In the genomic region with DNA sequence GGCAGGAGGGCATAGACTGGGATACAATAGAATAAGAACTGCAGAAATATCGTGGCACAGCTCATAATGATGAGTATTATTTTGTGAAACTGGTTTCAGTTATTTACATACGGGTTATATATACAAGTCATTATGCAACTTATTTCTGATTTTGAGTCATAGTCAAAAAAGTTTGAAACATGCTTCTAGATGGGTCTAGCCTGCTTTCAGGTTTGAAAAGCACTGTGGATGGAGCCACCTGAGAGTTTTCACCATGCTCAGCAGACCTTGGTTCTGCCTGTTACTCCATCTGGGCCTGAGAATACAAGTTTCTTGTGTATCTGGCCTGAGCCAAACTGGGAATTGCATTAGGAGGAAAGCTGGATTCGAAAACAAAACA, we compare ENCODE assay signal across 10 cellular contexts. TPM values are rescaled to one million over a fixed set of nuclear protein-coding genes. Genes with fewer than 3 reads are reported as not detected.
DNase-seq lines count a peak whose midpoint lies in the region; ATAC-seq and TF ChIP-seq lines count a peak whose summit lies in the region.
"Had no signal": no experiment of that assay in that cellular context is flagged by ENCODE, and none has a peak within 500 bp of the region (broad histone marks: within the 10 kb centered on the region; RNA-seq: fewer than 3 reads in every experiment).

No MANE protein-coding gene starts in this region.

- H3K4me1 ChIP-seq in naive thymus-derived CD4-positive, alpha-beta T cell (ENCODE audit: control insufficient read depth in 2 of 2, insufficient read depth in 2 of 2, low read length in 2 of 2), result peaks cover 38 to 96% of the 10 kb centered on the region in 2 donors
- no peaks in the 10 kb centered on the region for H3K4me1 ChIP-seq in suprapubic skin
- H3K4me1 ChIP-seq: foreskin keratinocyte had no signal

- H3K9me3 Mint-ChIP-seq in naive thymus-derived CD4-positive, alpha-beta T cell, result peaks cover 0 to 3% (median 0%) of the 10 kb centered on the region in 11 donors

- no peaks in the 10 kb centered on the region for H3K9me3 ChIP-seq in naive thymus-derived CD4-positive, alpha-beta T cell (ENCODE audit: control insufficient read depth in 2 of 3, low read length in 3 of 3)
- no peaks in the 10 kb centered on the region for H3K9me3 ChIP-seq in suprapubic skin

- no peak for TF ChIP-seq EP300 in suprapubic skin (IDR thresholded peaks at IDR 0.05)

- H3K4me1 Mint-ChIP-seq in naive thymus-derived CD4-positive, alpha-beta T cell, result peaks cover 46 to 95% (median 58%) of the 10 kb centered on the region in 7 donors

- TF ChIP-seq CTCF in suprapubic skin (IDR thresholded peaks at IDR 0.05), result no peak

- peak; percentile 70 for ATAC-seq in GM18873 (IDR thresholded peaks at IDR 0.05; ENCODE audit: low FRiP score, unreplicated experiment)
- peak; percentile 71 for ATAC-seq in GM21619 (IDR thresholded peaks at IDR 0.05; ENCODE audit: unreplicated experiment)
- ATAC-seq in HG03439 (IDR thresholded peaks at IDR 0.05; ENCODE audit: unreplicated experiment), result peak; percentile 63
- ATAC-seq in naive thymus-derived CD4-positive, alpha-beta T cell, result no peak
- ATAC-seq: foreskin keratinocyte had no signal

- peak in 1 of 9 donors; percentile 20 for DNase-seq in naive thymus-derived CD4-positive, alpha-beta T cell
- DNase-seq in suprapubic skin (ENCODE audit: low spot score in 2 of 2) (no peak), SK-N-DZ (ENCODE audit: low spot score) (no peak), NCI-H69 (lab: John Stamatoyannopoulos, UW) (no peak)
- DNase-seq: foreskin keratinocyte, GDM1, NCI-H345 had no signal

- H3K4me3 ChIP-seq in naive thymus-derived CD4-positive, alpha-beta T cell (ENCODE audit: low read length), result no peak overlapping the region
- no peak overlapping the region for H3K4me3 ChIP-seq in suprapubic skin

- 71% methylated on average over 3 of the region's 3 CpGs for WGBS in suprapubic skin

- POLR2A ChIA-PET in naive thymus-derived CD4-positive, alpha-beta T cell (lab: Charles Lee), result interaction anchor here (1.0 to 15.8 kb wide), 7 partner anchors 10 to 54 kb away, joined by 3 to 255 read pairs (median 26); partner anchors contain the start of gene IL10RA

- no peak for TF ChIP-seq POLR2A in suprapubic skin (IDR thresholded peaks at IDR 0.05)

- no peaks in the 10 kb centered on the region for H3K27me3 Mint-ChIP-seq in naive thymus-derived CD4-positive, alpha-beta T cell

- intact Hi-C loops in naive thymus-derived CD4-positive, alpha-beta T cell (cut with micrococcal nuclease), result no loop called here

- peak overlapping the region in 8 of 9 donors; percentile 44 to 98 (median 81) for H3K27ac Mint-ChIP-seq in naive thymus-derived CD4-positive, alpha-beta T cell

- no peaks in the 10 kb centered on the region for H3K27me3 ChIP-seq in naive thymus-derived CD4-positive, alpha-beta T cell (ENCODE audit: control insufficient read depth in 2 of 2, insufficient read depth in 2 of 2, low read length in 2 of 2)
- H3K27me3 ChIP-seq in suprapubic skin, result no peaks in the 10 kb centered on the region

- no peak overlapping the region for H3K27ac ChIP-seq in naive thymus-derived CD4-positive, alpha-beta T cell (ENCODE audit: low read depth, low read length)
- no peak overlapping the region for H3K27ac ChIP-seq in suprapubic skin
- H3K27ac ChIP-seq: foreskin keratinocyte had no signal

- peak overlapping the region in 1 of 10 donors; percentile 44 for H3K4me3 Mint-ChIP-seq in naive thymus-derived CD4-positive, alpha-beta T cell

- CTCF ChIA-PET in naive thymus-derived CD4-positive, alpha-beta T cell (lab: Charles Lee), result interaction anchor here (1.7 to 4.7 kb wide), 2 partner anchors 47 to 56 kb away, joined by 4 to 19 read pairs; no protein-coding TSS in a partner anchor

- peaks cover 45 to 76% (median 50%) of the 10 kb centered on the region in 3 experiments for H3K36me3 ChIP-seq in naive thymus-derived CD4-positive, alpha-beta T cell (ENCODE audit: control insufficient read depth in 2 of 3, insufficient read depth in 3 of 3, low read length in 3 of 3)
- peaks cover 4% of the 10 kb centered on the region for H3K36me3 ChIP-seq in suprapubic skin

- H3K36me3 Mint-ChIP-seq in naive thymus-derived CD4-positive, alpha-beta T cell, result peaks cover 22 to 68% (median 53%) of the 10 kb centered on the region in 5 donors

RNA-seq across cellular contexts. Expression of gene IL10RA, which starts 12.0 kb away (rescaled TPM):
- total RNA-seq in naive thymus-derived CD4-positive, alpha-beta T cell, result 100 to 1,000 TPM; 154 to 300 (median 184) TPM
- 100 to 1,000 TPM in 1 of 2 donors, 10 to 100 TPM in 1; 85.2 to 163 TPM for polyA plus RNA-seq in naive thymus-derived CD4-positive, alpha-beta T cell
- total RNA-seq in suprapubic skin, result 1 to 10 TPM; 2.9 to 7.2 (median 4.4) TPM
- not detected in 2 replicates for polyA plus RNA-seq in SK-N-DZ (2014; cell fraction: cytosol; rRNA removed)
- not detected in 2 replicates for polyA plus RNA-seq in SK-N-DZ (2014; cell fraction: nucleus; rRNA removed)
- polyA plus RNA-seq: foreskin keratinocyte had no signal

Comparison
In these comparisons a context has a peak if more than half of its experiments do, and no peak if none do; other contexts are left out.
1. RNA of gene IL10RA, which starts 12.0 kb away (total RNA-seq): 154 to 300 TPM in naive thymus-derived CD4-positive, alpha-beta T cell; 2.9 to 7.2 TPM in suprapubic skin; every median in the first group is over 10 times any median in the second.